ENCODE assay signal across 20 cellular contexts in genomic region chr2:142176941-142177340, GRCh38.
"Had no signal": no experiment of that assay in that cellular context is flagged by ENCODE, and none has a peak within 500 bp of the region (broad histone marks: within the 10 kb centered on the region; RNA-seq: fewer than 3 reads in every experiment).

No MANE protein-coding gene starts in this region.

- H2AFZ ChIP-seq: hepatocyte had no signal

- ATAC-seq: left lobe of liver; naive thymus-derived CD4-positive, alpha-beta T cell; right cardiac atrium; stimulated activated memory B cell treated with anti-CD40 and anti-IgM and Interleukin-4, amounts not matched to agents 10 μg/mL and 1 μg/mL and 100 μg/mL, for 72 hours; upper lobe of right lung had no signal

- H3K4me2 ChIP-seq: hepatocyte had no signal

- H3K27ac Mint-ChIP-seq: naive thymus-derived CD4-positive, alpha-beta T cell; nephron progenitor cell; stimulated activated memory B cell treated with anti-CD40 and anti-IgM and Interleukin-4, amounts not matched to agents 10 μg/mL and 1 μg/mL and 100 μg/mL, for 72 hours; stimulated activated naive CD8-positive, alpha-beta T cell treated with anti-CD3 and anti-CD28 coated beads, Interleukin-15, Interleukin-2, amounts not matched to agents 100 ng/mL and 50 ng/mL, for 24 hours had no signal

- H3K4me3 Mint-ChIP-seq: naive thymus-derived CD4-positive, alpha-beta T cell; nephron progenitor cell; stimulated activated memory B cell treated with anti-CD40 and anti-IgM and Interleukin-4, amounts not matched to agents 10 μg/mL and 1 μg/mL and 100 μg/mL, for 72 hours; stimulated activated naive CD8-positive, alpha-beta T cell treated with anti-CD3 and anti-CD28 coated beads, Interleukin-15, Interleukin-2, amounts not matched to agents 100 ng/mL and 50 ng/mL, for 24 hours had no signal

- H3K27me3 ChIP-seq: hepatocyte, ovary, tibial artery, upper lobe of right lung, vagina had no signal

- H3K27me3 Mint-ChIP-seq: naive thymus-derived CD4-positive, alpha-beta T cell; stimulated activated memory B cell treated with anti-CD40 and anti-IgM and Interleukin-4, amounts not matched to agents 10 μg/mL and 1 μg/mL and 100 μg/mL, for 72 hours; stimulated activated naive CD8-positive, alpha-beta T cell treated with anti-CD3 and anti-CD28 coated beads, Interleukin-15, Interleukin-2, amounts not matched to agents 100 ng/mL and 50 ng/mL, for 24 hours had no signal

- H3K4me1 ChIP-seq: tibial artery, upper lobe of right lung, vagina had no signal

- H3K27ac ChIP-seq: coronary artery, hepatocyte, ovary, tibial artery, upper lobe of right lung, vagina had no signal

- H3K9me3 ChIP-seq: ovary, tibial artery, upper lobe of right lung, vagina had no signal

- H3K79me2 ChIP-seq: hepatocyte had no signal

- H3K4me1 Mint-ChIP-seq: naive thymus-derived CD4-positive, alpha-beta T cell; nephron progenitor cell; stimulated activated memory B cell treated with anti-CD40 and anti-IgM and Interleukin-4, amounts not matched to agents 10 μg/mL and 1 μg/mL and 100 μg/mL, for 72 hours had no signal

- H3K9me3 Mint-ChIP-seq: nephron progenitor cell; stimulated activated memory B cell treated with anti-CD40 and anti-IgM and Interleukin-4, amounts not matched to agents 10 μg/mL and 1 μg/mL and 100 μg/mL, for 72 hours; stimulated activated naive CD8-positive, alpha-beta T cell treated with anti-CD3 and anti-CD28 coated beads, Interleukin-15, Interleukin-2, amounts not matched to agents 100 ng/mL and 50 ng/mL, for 24 hours had no signal

- H3K36me3 Mint-ChIP-seq: naive thymus-derived CD4-positive, alpha-beta T cell; stimulated activated memory B cell treated with anti-CD40 and anti-IgM and Interleukin-4, amounts not matched to agents 10 μg/mL and 1 μg/mL and 100 μg/mL, for 72 hours had no signal

- H3K36me3 ChIP-seq: ovary, tibial artery, upper lobe of right lung, vagina had no signal

- H3K4me3 ChIP-seq: coronary artery, hepatocyte, ovary, tibial artery, upper lobe of right lung, vagina had no signal

- DNase-seq: effector CD4-positive, alpha-beta T cell; foreskin melanocyte; head of caudate nucleus; kidney glomerular epithelial cell; mammary epithelial cell; naive thymus-derived CD4-positive, alpha-beta T cell; nephron progenitor cell; nucleus accumbens; ovary; right cardiac atrium; stimulated activated CD4-positive, alpha-beta T cell treated with anti-CD3 and anti-CD28 coated beads, Interleukin-1b, Interleukin-23, amount 100 ng/mL, for 48 hours; stimulated activated CD4-positive, alpha-beta T cell treated with anti-CD3 and anti-CD28 coated beads, Interleukin-4, amount 100 ng/mL, for 24 hours; tibial artery; upper lobe of right lung had no signal
